In the genomic region with DNA sequence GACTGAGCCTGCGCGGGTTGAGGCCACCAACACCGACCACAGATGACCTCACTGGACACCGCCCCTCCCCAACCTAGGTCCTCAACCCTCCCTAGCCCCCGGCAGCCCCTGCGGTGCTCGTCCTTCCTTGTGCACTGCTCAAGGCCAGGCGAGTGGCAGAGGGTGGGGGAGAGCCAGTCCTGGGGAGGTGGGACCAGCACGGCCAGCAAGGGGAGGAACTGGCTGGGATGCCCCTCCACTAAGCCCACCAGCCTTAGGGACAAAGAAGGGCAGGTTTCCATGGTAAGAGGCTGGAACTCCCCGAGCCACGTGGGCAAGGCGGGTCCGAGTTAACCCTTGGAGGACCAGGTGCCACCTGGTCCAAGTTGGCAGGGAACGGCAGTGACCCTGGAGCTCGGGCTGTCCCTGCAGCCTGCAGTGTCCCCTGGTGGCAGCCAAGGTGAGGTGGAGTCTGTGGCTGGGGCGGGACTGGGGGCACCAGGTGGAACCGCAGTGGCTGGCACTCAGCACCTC, we compare ENCODE assay signal across 1 cellular context.
TF ChIP-seq lines count a peak whose summit lies in the region.

No MANE protein-coding gene starts in this region.

TF ChIP-seq in SK-N-SH treated with all-trans-retinoic acid at 6 μM for 48 hours, 23 proteins besides CTCF, POLR2A, EP300 and RAD21:
- TF ChIP-seq ZFP30 (CRISPR knock-in tag; IDR thresholded peaks at IDR 0.05): no peak
- TF ChIP-seq POU6F1 (CRISPR knock-in tag; IDR thresholded peaks at IDR 0.05; ENCODE audit: borderline replicate concordance, low read depth): no peak
- TF ChIP-seq, protein P1, sequence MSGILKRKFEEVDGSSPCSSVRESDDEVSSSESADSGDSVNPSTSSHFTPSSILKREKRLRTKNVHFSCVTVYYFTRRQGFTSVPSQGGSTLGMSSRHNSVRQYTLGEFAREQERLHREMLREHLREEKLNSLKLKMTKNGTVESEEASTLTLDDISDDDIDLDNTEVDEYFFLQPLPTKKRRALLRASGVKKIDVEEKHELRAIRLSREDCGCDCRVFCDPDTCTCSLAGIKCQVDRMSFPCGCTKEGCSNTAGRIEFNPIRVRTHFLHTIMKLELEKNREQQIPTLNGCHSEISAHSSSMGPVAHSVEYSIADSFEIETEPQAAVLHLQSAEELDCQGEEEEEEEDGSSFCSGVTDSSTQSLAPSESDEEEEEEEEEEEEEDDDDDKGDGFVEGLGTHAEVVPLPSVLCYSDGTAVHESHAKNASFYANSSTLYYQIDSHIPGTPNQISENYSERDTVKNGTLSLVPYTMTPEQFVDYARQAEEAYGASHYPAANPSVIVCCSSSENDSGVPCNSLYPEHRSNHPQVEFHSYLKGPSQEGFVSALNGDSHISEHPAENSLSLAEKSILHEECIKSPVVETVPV (CRISPR knock-in tag; IDR thresholded peaks at IDR 0.05): no peak
- TF ChIP-seq OSR1 (CRISPR knock-in tag; IDR thresholded peaks at IDR 0.05): no peak
- no peak for TF ChIP-seq ARNTL (CRISPR knock-in tag; IDR thresholded peaks at IDR 0.05; ENCODE audit: borderline replicate concordance, low read depth)
- TF ChIP-seq ZNF565 (CRISPR knock-in tag; conservative IDR thresholded peaks at IDR 0.05; ENCODE audit: low read depth): no peak
- TF ChIP-seq ZFP3 (CRISPR knock-in tag; IDR thresholded peaks at IDR 0.05): no peak
- TF ChIP-seq TSHZ2 (CRISPR knock-in tag; IDR thresholded peaks at IDR 0.05): no peak
- TF ChIP-seq ZC3H10 (CRISPR knock-in tag; IDR thresholded peaks at IDR 0.05): no peak
- TF ChIP-seq RARB (CRISPR knock-in tag; IDR thresholded peaks at IDR 0.05): no peak
- no peak for TF ChIP-seq ZNF8 (CRISPR knock-in tag; IDR thresholded peaks at IDR 0.05)
- no peak for TF ChIP-seq ISL1 (CRISPR knock-in tag; IDR thresholded peaks at IDR 0.05)
- no peak for TF ChIP-seq GLIS3 (CRISPR knock-in tag; IDR thresholded peaks at IDR 0.05)
- TF ChIP-seq, protein P2, sequence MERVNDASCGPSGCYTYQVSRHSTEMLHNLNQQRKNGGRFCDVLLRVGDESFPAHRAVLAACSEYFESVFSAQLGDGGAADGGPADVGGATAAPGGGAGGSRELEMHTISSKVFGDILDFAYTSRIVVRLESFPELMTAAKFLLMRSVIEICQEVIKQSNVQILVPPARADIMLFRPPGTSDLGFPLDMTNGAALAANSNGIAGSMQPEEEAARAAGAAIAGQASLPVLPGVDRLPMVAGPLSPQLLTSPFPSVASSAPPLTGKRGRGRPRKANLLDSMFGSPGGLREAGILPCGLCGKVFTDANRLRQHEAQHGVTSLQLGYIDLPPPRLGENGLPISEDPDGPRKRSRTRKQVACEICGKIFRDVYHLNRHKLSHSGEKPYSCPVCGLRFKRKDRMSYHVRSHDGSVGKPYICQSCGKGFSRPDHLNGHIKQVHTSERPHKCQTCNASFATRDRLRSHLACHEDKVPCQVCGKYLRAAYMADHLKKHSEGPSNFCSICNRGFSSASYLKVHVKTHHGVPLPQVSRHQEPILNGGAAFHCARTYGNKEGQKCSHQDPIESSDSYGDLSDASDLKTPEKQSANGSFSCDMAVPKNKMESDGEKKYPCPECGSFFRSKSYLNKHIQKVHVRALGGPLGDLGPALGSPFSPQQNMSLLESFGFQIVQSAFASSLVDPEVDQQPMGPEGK (CRISPR knock-in tag; IDR thresholded peaks at IDR 0.05; ENCODE audit: borderline replicate concordance): no peak
- no peak for TF ChIP-seq CSDC2 (CRISPR knock-in tag; IDR thresholded peaks at IDR 0.05)
